2 cellular contexts compared by ENCODE assay signal in the genomic region with DNA sequence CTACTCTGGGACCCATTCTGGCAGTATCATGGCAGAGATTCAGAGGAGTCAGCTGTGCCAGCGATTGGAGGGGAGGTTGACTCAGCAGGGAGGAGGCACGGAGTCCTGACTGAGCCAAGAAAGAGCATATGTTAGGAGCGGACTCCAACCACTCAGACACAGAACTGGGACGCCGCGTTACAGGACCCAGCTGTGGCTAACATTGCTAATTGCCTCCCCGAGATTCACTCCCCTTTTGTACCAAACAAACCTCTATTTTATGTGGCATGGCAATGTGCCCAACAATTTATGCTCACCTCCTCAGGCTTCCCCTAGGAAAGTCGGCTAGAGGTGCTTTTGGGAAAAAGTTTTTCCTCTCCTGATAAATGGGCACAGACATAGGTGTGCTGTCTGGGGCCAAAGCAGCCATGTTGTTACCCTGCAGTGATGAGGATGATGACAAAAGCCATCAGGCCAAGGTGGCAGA.
TF ChIP-seq lines count a peak whose summit lies in the region.

No MANE protein-coding gene starts in this region.

TF ChIP-seq in H1, 55 proteins besides CTCF, POLR2A, EP300 and RAD21 (continued from another document):
- no peak for TF ChIP-seq SP1 (IDR thresholded peaks at IDR 0.05; ENCODE audit: low read depth, low read length)
- TF ChIP-seq EGR1 (IDR thresholded peaks at IDR 0.05; ENCODE audit: borderline replicate concordance, low read depth, low read length) = no peak
- TF ChIP-seq EZH2 (IDR thresholded peaks at IDR 0.05; ENCODE audit: low read depth, low read length, severe bottlenecking) = no peak
- TF ChIP-seq SUZ12 (IDR thresholded peaks at IDR 0.05; ENCODE audit: low read length) = no peak

TF ChIP-seq in GM12891, 5 proteins besides CTCF, POLR2A, EP300 and RAD21 (continued from another document):
- TF ChIP-seq POU2F2 (IDR thresholded peaks at IDR 0.05; ENCODE audit: low read depth, low read length) (no peak), POLR2AphosphoS5 (IDR thresholded peaks at IDR 0.05; ENCODE audit: low read depth, low read length) (no peak)
TF ChIP-seq in GM12891: peak in this region for 0.
